24 cellular contexts compared by ENCODE assay signal in genomic region chr17:15485045-15485444, GRCh38.
"Had no signal": no experiment of that assay in that cellular context is flagged by ENCODE, and none has a peak within 500 bp of the region (broad histone marks: within the 10 kb centered on the region; RNA-seq: fewer than 3 reads in every experiment).

No MANE protein-coding gene starts in this region.

- H3K4me3 ChIP-seq: ascending aorta, cardiac muscle cell had no signal

- H3K27ac ChIP-seq: ascending aorta, cardiac muscle cell, WERI-Rb-1 had no signal

- DNase-seq: activated CD4-positive, alpha-beta T cell treated with anti-CD3 and anti-CD28 coated beads, Interleukin-2, amount 10 ng/mL, durations not matched to agents 24 days and 14 days; activated CD4-positive, alpha-beta T cell treated with anti-CD3 and anti-CD28 coated beads, Interleukin-2, amount 50 U/mL, for 4 hours; activated CD8-positive, alpha-beta T cell treated with anti-CD3 and anti-CD28 coated beads for 36 hours; activated gamma-delta T cell; activated naive CD4-positive, alpha-beta T cell treated with Interleukin-2 at 50 U/mL for 16 hours; activated naive CD8-positive, alpha-beta T cell treated with anti-CD3 and anti-CD28 coated beads, Interleukin-2, amount 10 ng/mL, durations not matched to agents 7 days and 5 days; activated T-cell treated with anti-CD3 and anti-CD28 coated beads, Interleukin-2, amount 50 U/mL, for 24 hours; amygdala; Karpas-422; KBM-7; NCI-H1105; NCI-H1417 treated with DMSO at 0.1 percent for 48 hours; NCI-H1930; NCI-H2081 treated with DMSO at 0.1 percent for 48 hours; NCI-H345; NCI-H524 treated with DMSO at 0.1 percent for 48 hours; NK-92 treated with Interleukin-12 subunit alpha and Interleukin-12 subunit beta, amount 100 ng/mL, for 24 hours; Right ventricle myocardium superior; T1000; WERI-Rb-1 had no signal

- H3K27me3 Mint-ChIP-seq: activated CD4-positive, alpha-beta T cell treated with anti-CD3 and anti-CD28 coated beads, Interleukin-2, amount 10 ng/mL, durations not matched to agents 24 days and 14 days; activated CD8-positive, alpha-beta T cell treated with anti-CD3 and anti-CD28 coated beads for 36 hours; activated naive CD4-positive, alpha-beta T cell treated with anti-CD3 and anti-CD28 coated beads, Interleukin-2, amount 50 U/mL, for 24 hours; activated naive CD8-positive, alpha-beta T cell treated with anti-CD3 and anti-CD28 coated beads, Interleukin-2, amount 10 ng/mL, durations not matched to agents 7 days and 5 days; activated T-cell treated with anti-CD3 and anti-CD28 coated beads, Interleukin-2, amount 50 U/mL, for 24 hours had no signal

- H3K4me1 ChIP-seq: ascending aorta had no signal

- H3K4me1 Mint-ChIP-seq: activated CD4-positive, alpha-beta T cell treated with anti-CD3 and anti-CD28 coated beads, Interleukin-2, amount 10 ng/mL, durations not matched to agents 24 days and 14 days; activated naive CD4-positive, alpha-beta T cell treated with anti-CD3 and anti-CD28 coated beads, Interleukin-2, amount 50 U/mL, for 24 hours; activated naive CD8-positive, alpha-beta T cell treated with anti-CD3 and anti-CD28 coated beads, Interleukin-2, amount 10 ng/mL, durations not matched to agents 7 days and 5 days had no signal

- H3K9me3 ChIP-seq: ascending aorta had no signal

- H3K9me3 Mint-ChIP-seq: activated CD4-positive, alpha-beta T cell treated with anti-CD3 and anti-CD28 coated beads, Interleukin-2, amount 10 ng/mL, durations not matched to agents 24 days and 14 days; activated CD8-positive, alpha-beta T cell treated with anti-CD3 and anti-CD28 coated beads for 36 hours; activated naive CD4-positive, alpha-beta T cell treated with anti-CD3 and anti-CD28 coated beads, Interleukin-2, amount 50 U/mL, for 24 hours; activated naive CD8-positive, alpha-beta T cell treated with anti-CD3 and anti-CD28 coated beads, Interleukin-2, amount 10 ng/mL, durations not matched to agents 7 days and 5 days; activated T-cell treated with anti-CD3 and anti-CD28 coated beads, Interleukin-2, amount 50 U/mL, for 24 hours; activated T-helper 2 cell treated with anti-CD3 and anti-CD28 coated beads, Interferon-gamma antibody, Interleukin-2, Interleukin-4, amounts not matched to agents 10 μg/mL and 5 μg/mL and 100 μg/mL, durations not matched to agents 14 hours and 24 hours and 36 hours had no signal

- H3K36me3 ChIP-seq: cardiac muscle cell, WERI-Rb-1 had no signal

- H3K4me3 Mint-ChIP-seq: activated CD4-positive, alpha-beta T cell treated with anti-CD3 and anti-CD28 coated beads, Interleukin-2, amount 10 ng/mL, durations not matched to agents 24 days and 14 days; activated CD8-positive, alpha-beta T cell treated with anti-CD3 and anti-CD28 coated beads for 36 hours; activated naive CD4-positive, alpha-beta T cell treated with anti-CD3 and anti-CD28 coated beads, Interleukin-2, amount 50 U/mL, for 24 hours; activated naive CD8-positive, alpha-beta T cell treated with anti-CD3 and anti-CD28 coated beads, Interleukin-2, amount 10 ng/mL, durations not matched to agents 7 days and 5 days; activated T-cell treated with anti-CD3 and anti-CD28 coated beads, Interleukin-2, amount 50 U/mL, for 24 hours had no signal

- H3K27ac Mint-ChIP-seq: activated CD4-positive, alpha-beta T cell treated with anti-CD3 and anti-CD28 coated beads, Interleukin-2, amount 10 ng/mL, durations not matched to agents 24 days and 14 days; activated CD8-positive, alpha-beta T cell treated with anti-CD3 and anti-CD28 coated beads for 36 hours; activated naive CD4-positive, alpha-beta T cell treated with anti-CD3 and anti-CD28 coated beads, Interleukin-2, amount 50 U/mL, for 24 hours; activated naive CD8-positive, alpha-beta T cell treated with anti-CD3 and anti-CD28 coated beads, Interleukin-2, amount 10 ng/mL, durations not matched to agents 7 days and 5 days; activated T-cell treated with anti-CD3 and anti-CD28 coated beads, Interleukin-2, amount 50 U/mL, for 24 hours; activated T-helper 2 cell treated with anti-CD3 and anti-CD28 coated beads, Interferon-gamma antibody, Interleukin-2, Interleukin-4, amounts not matched to agents 10 μg/mL and 5 μg/mL and 100 μg/mL, durations not matched to agents 14 hours and 24 hours and 36 hours had no signal

- ATAC-seq: activated CD8-positive, alpha-beta T cell treated with anti-CD3 and anti-CD28 coated beads for 36 hours had no signal

- H3K27me3 ChIP-seq: ascending aorta, cardiac muscle cell had no signal
